24 cellular contexts compared by ENCODE assay signal in genomic region chr9:109990541-109990940, GRCh38.
"Had no signal": no experiment of that assay in that cellular context is flagged by ENCODE, and none has a peak within 500 bp of the region (broad histone marks: within the 10 kb centered on the region; RNA-seq: fewer than 3 reads in every experiment).

No MANE protein-coding gene starts in this region.

- H3K4me1 ChIP-seq: gastrocnemius medialis, uterus had no signal

- H2AFZ ChIP-seq: hepatocyte had no signal

- DNase-seq: activated B cell treated with CpG ODN at 0.5 μM for 24 hours; activated CD4-positive, alpha-beta T cell treated with anti-CD3 and anti-CD28 coated beads for 36 hours; activated CD4-positive, alpha-beta T cell treated with anti-CD3 and anti-CD28 coated beads, Interleukin-2, amount 50 U/mL, for 4 hours; activated effector memory CD4-positive, alpha-beta T cell treated with anti-CD3 and anti-CD28 coated beads, Interleukin-2, amount 50 U/mL, for 16 hours; activated naive CD4-positive, alpha-beta T cell treated with anti-CD3 and anti-CD28 coated beads for 36 hours; activated naive CD8-positive, alpha-beta T cell treated with anti-CD3 and anti-CD28 coated beads for 36 hours; adrenal gland; effector CD8-positive, alpha-beta T cell; gastrocnemius medialis; islet precursor cell; left ventricle myocardium superior; naive B cell; nephron progenitor cell; ovary; right lobe of liver; stimulated activated CD4-positive, alpha-beta T cell treated with anti-CD3 and anti-CD28 coated beads, Interleukin-2, amount 100 ng/mL, for 48 hours; stimulated activated naive CD8-positive, alpha-beta T cell treated with anti-CD3 and anti-CD28 coated beads, Interleukin-15, Interleukin-2, amounts not matched to agents 100 U/mL and 50 U/mL, for 24 hours; T-cell; trophoblast cell; uterus had no signal

- H3K27me3 ChIP-seq: adrenal gland, ascending aorta, gastrocnemius medialis, hepatocyte, ovary, right lobe of liver, uterus had no signal

- H3K4me3 ChIP-seq: adrenal gland, ascending aorta, gastrocnemius medialis, hepatocyte, ovary, right lobe of liver, thoracic aorta, uterus had no signal

- H3K9me3 ChIP-seq: adrenal gland, ascending aorta, gastrocnemius medialis, neutrophil, ovary, right lobe of liver, thoracic aorta, uterus had no signal

- H3K36me3 ChIP-seq: adrenal gland, ascending aorta, gastrocnemius medialis, neutrophil, ovary, thoracic aorta, uterus had no signal

- H3K79me2 ChIP-seq: hepatocyte had no signal

- H3K27ac ChIP-seq: adrenal gland, gastrocnemius medialis, hepatocyte, neutrophil, ovary, right lobe of liver, uterus had no signal

- ATAC-seq: activated CD4-positive, alpha-beta T cell treated with anti-CD3 and anti-CD28 coated beads for 36 hours; gastrocnemius medialis; left ventricle myocardium superior; right lobe of liver; stimulated activated naive CD8-positive, alpha-beta T cell treated with anti-CD3 and anti-CD28 coated beads, Interleukin-15, Interleukin-2, amounts not matched to agents 100 U/mL and 50 U/mL, for 24 hours; T-cell had no signal

- H3K4me2 ChIP-seq: hepatocyte had no signal
